In the genomic region with DNA sequence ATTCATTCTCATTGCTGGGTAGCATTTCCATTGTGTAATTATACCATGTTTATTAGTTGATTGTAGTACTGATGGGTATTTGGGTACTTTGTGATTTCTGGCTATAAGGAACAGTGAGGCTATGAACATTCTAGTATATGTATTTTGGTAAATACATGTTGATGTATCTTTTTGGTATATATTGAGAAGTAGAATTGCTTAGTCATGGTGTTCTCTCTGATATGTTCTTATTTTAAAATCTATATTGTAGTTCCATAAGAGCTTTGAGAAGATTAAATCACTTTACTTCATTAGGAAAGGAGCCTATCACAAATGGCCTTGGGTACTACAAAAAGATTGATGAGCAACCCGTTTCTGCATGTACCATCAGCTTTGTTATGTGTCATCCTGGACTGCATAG, we compare ENCODE assay signal across 22 cellular contexts. TPM values are rescaled to one million over a fixed set of nuclear protein-coding genes. Genes with fewer than 3 reads are reported as not detected.
DNase-seq lines count a peak whose midpoint lies in the region; ATAC-seq, FAIRE-seq and TF ChIP-seq lines count a peak whose summit lies in the region.
"Had no signal": no experiment of that assay in that cellular context is flagged by ENCODE, and none has a peak within 500 bp of the region (broad histone marks: within the 10 kb centered on the region; RNA-seq: fewer than 3 reads in every experiment).

No MANE protein-coding gene starts in this region.

- WGBS in IMR-90 (ENCODE audit: extremely low coverage in 2 of 2, insufficient read length in 1 of 2), 2 experiments, result no CpG with 5 or more reads among the region's 1 CpG
- 81% methylated on average over 1 of the region's 1 CpG for WGBS in K562 (ENCODE audit: insufficient coverage, low coverage, missing lambda C conversion rate)

- FAIRE-seq in D721Med (lab: Jason Lieb, UNC) (peak; percentile 35), K562 (lab: Jason Lieb, UNC) (no peak)
- FAIRE-seq: GM12891, GM18507, GM19239, H1 had no signal

- BruUV-seq in IMR-90 (replicated peaks; lab: Mats Ljungman, UMichigan), result no TSS peak
- BruUV-seq in K562 (replicated peaks; lab: Mats Ljungman, UMichigan), result no TSS peak

- H3K4ac ChIP-seq in IMR-90 (ENCODE audit: low read depth, low read length), result no peak overlapping the region

- no peak overlapping the region for H2BK5ac ChIP-seq in IMR-90 (ENCODE audit: low read depth, low read length, poor library complexity, severe bottlenecking)

- dilution Hi-C loops in IMR-90 (cut with HindIII; ENCODE audit: low sequenced_read_pairs, unreplicated experiment), result no loop called here

- no peak overlapping the region for H4K8ac ChIP-seq in IMR-90 (ENCODE audit: low read depth in 2 of 2, low read length in 2 of 2)

- H3K9me3 ChIP-seq in IMR-90 (ENCODE audit: control insufficient read depth, insufficient read depth, low read length) (no peaks in the 10 kb centered on the region), K562 (replicated peaks; ENCODE audit: control insufficient read depth, insufficient read depth, low read depth, low read length) (no peaks in the 10 kb centered on the region)
- H3K9me3 ChIP-seq: BLaER1, Caco-2 had no signal

- ATAC-seq in IMR-90 (ENCODE audit: low read depth) (no peak), K562 (no peak), GM18861 (IDR thresholded peaks at IDR 0.05; ENCODE audit: unreplicated experiment) (no peak), GM18519 (IDR thresholded peaks at IDR 0.05; ENCODE audit: low FRiP score, unreplicated experiment) (no peak)
- ATAC-seq: CD8-positive, alpha-beta T cell had no signal

- H3K4me2 ChIP-seq in IMR-90 (ENCODE audit: low read depth, low read length) (no peak overlapping the region), K562 (ENCODE audit: insufficient read depth, low read length) (no peak overlapping the region)
- H3K4me2 ChIP-seq: BLaER1 had no signal

- TF ChIP-seq POLR2A in IMR-90 (IDR thresholded peaks at IDR 0.05; ENCODE audit: low read depth, low read length) (no peak), K562 (conservative IDR thresholded peaks at IDR 0.05) (no peak)

- H3K36me3 ChIP-seq in IMR-90 (ENCODE audit: control insufficient read depth, insufficient read depth, low read length), result 0 out of 2 replicates have a peak, but pooled peaks cover 3% of the 10 kb centered on the region
- peaks cover 73% of the 10 kb centered on the region for H3K36me3 ChIP-seq in K562 (ENCODE audit: control insufficient read depth, insufficient read depth, low read length)

- TF ChIP-seq CTCF in D721Med (IDR thresholded peaks at IDR 0.05; ENCODE audit: insufficient read depth, missing control alignments), result no peak
- no peak for TF ChIP-seq CTCF in IMR-90 (conservative IDR thresholded peaks at IDR 0.05; ENCODE audit: low read depth, low read length)
- TF ChIP-seq CTCF in K562 (IDR thresholded peaks at IDR 0.05 in 2 of 3, conservative IDR thresholded peaks at IDR 0.05 in 1 of 3; ENCODE audit: insufficient read depth in 2 of 3, low read depth in 1 of 3, low read length in 3 of 3), result no peak

- no peak overlapping the region for H2BK120ac ChIP-seq in IMR-90 (ENCODE audit: low read depth, low read length)

- H3K56ac ChIP-seq in IMR-90 (ENCODE audit: extremely low read depth, insufficient read depth, low read length), result no peak overlapping the region

- CTCF ChIA-PET in IMR-90 (lab: Yijun Ruan, JAX) (no interaction called here), K562 (lab: Yijun Ruan, JAX; ENCODE audit: low intra/inter-chr PET ratio) (no interaction called here)

- H2AFZ ChIP-seq in IMR-90 (replicated peaks; ENCODE audit: low read length, poor library complexity), result no peak overlapping the region
- H2AFZ ChIP-seq in K562 (ENCODE audit: low read depth, low read length), result no peak overlapping the region

- no peak overlapping the region for H4K91ac ChIP-seq in IMR-90 (ENCODE audit: insufficient read depth, low read depth, low read length)

- no peak overlapping the region for H2AK9ac ChIP-seq in IMR-90 (replicated peaks; ENCODE audit: low read depth, low read length, poor library complexity)

- H3K9ac ChIP-seq in IMR-90 (ENCODE audit: low read depth, low read length), result no peak overlapping the region
- H3K9ac ChIP-seq in K562 (ENCODE audit: insufficient read depth in 1 of 2, low read depth in 2 of 2, low read length in 2 of 2), result no peak overlapping the region
- H3K9ac ChIP-seq: BLaER1 had no signal

- TF ChIP-seq RAD21 in IMR-90 (IDR thresholded peaks at IDR 0.05; ENCODE audit: low read length) (no peak), K562 (CRISPR knock-in tag; conservative IDR thresholded peaks at IDR 0.05 in 1 of 2, IDR thresholded peaks at IDR 0.05 in 1 of 2) (no peak)

- H4K20me1 ChIP-seq in IMR-90 (ENCODE audit: insufficient read depth, low read length) (no peaks in the 10 kb centered on the region), K562 (replicated peaks; ENCODE audit: control insufficient read depth, insufficient read depth, low read length) (no peaks in the 10 kb centered on the region)
- H4K20me1 ChIP-seq: BLaER1 had no signal

- DNase-seq in D721Med (ENCODE audit: insufficient read length, low spot score) (no peak), IMR-90 (no peak), K562 (ENCODE audit: extremely low read depth in 1 of 4, low spot score in 3 of 4) (no peak), medulla oblongata (ENCODE audit: extremely low spot score) (no peak)
- DNase-seq: Caco-2; CD4-positive, CD25-positive, alpha-beta regulatory T cell; CD8-positive, alpha-beta T cell; DMS 273 treated with DMSO at 0.1 percent for 48 hours; DMS79; EL; GDM1; H7; HCEC 1CT had no signal

- H3K14ac ChIP-seq in IMR-90 (replicated peaks; ENCODE audit: low read depth, low read length), result no peak overlapping the region

- POLR2A ChIA-PET in IMR-90 (lab: Charles Lee; ENCODE audit: unreplicated experiment) (no interaction called here), K562 (lab: Yijun Ruan, JAX) (interaction anchor here (1.4 kb wide), 1 partner anchor 11 kb away, joined by 3 read pairs; no protein-coding TSS in a partner anchor)

- no peak overlapping the region for H3K23ac ChIP-seq in IMR-90 (ENCODE audit: low read depth, low read length)

- H2BK15ac ChIP-seq in IMR-90 (ENCODE audit: low read depth, low read length), result no peak overlapping the region

- intact Hi-C loops in IMR-90 (cut with micrococcal nuclease), result no loop called here
- intact Hi-C loops in K562 (cut with micrococcal nuclease), result loop anchor here (5.0 kb wide), 1 partner anchor 1140 kb away; no protein-coding TSS in a partner anchor

- H2BK20ac ChIP-seq in IMR-90 (ENCODE audit: low read depth, low read length), result no peak overlapping the region

- H3K27ac ChIP-seq in IMR-90 (ENCODE audit: insufficient read depth, low read length) (no peak overlapping the region), K562 (ENCODE audit: extremely low read depth, low read depth, low read length) (no peak overlapping the region)
- H3K27ac ChIP-seq: BLaER1, C4-2B had no signal

- H3K4me3 ChIP-seq in IMR-90 (ENCODE audit: insufficient read depth, low read depth, low read length), result no peak overlapping the region
- H3K4me3 ChIP-seq in K562, result no peak overlapping the region
- H3K4me3 ChIP-seq: BLaER1 had no signal

- H3K79me1 ChIP-seq in IMR-90 (ENCODE audit: low read depth in 1 of 2, low read length in 2 of 2), result no peaks in the 10 kb centered on the region

- H4K5ac ChIP-seq in IMR-90 (ENCODE audit: low read depth, low read length), result no peak overlapping the region

- H3K27me3 ChIP-seq in IMR-90 (ENCODE audit: control insufficient read depth, insufficient read depth, low read length) (no peaks in the 10 kb centered on the region), K562 (ENCODE audit: control insufficient read depth in 2 of 2, insufficient read depth in 2 of 2, low read length in 2 of 2) (no peaks in the 10 kb centered on the region)
- H3K27me3 ChIP-seq: BLaER1 had no signal

- TF ChIP-seq EP300 in K562 (IDR thresholded peaks at IDR 0.05; ENCODE audit: low read length), result no peak

- H3K79me2 ChIP-seq in K562 (ENCODE audit: control insufficient read depth, insufficient read depth, low read length), result no peaks in the 10 kb centered on the region

- no peak overlapping the region for H2AK5ac ChIP-seq in IMR-90 (ENCODE audit: low read depth, low read length)

- H3K4me1 ChIP-seq in IMR-90 (ENCODE audit: control insufficient read depth, insufficient read depth, low read length), result no peaks in the 10 kb centered on the region
- H3K4me1 ChIP-seq in K562 (replicated peaks in 1 of 2; ENCODE audit: control insufficient read depth in 2 of 2, insufficient read depth in 2 of 2, low read length in 2 of 2), result no peaks in the 10 kb centered on the region
- H3K4me1 ChIP-seq: BLaER1, Caco-2 had no signal

- H3K9me1 ChIP-seq in IMR-90 (ENCODE audit: insufficient read depth, low read length), result no peaks in the 10 kb centered on the region
- no peaks in the 10 kb centered on the region for H3K9me1 ChIP-seq in K562 (ENCODE audit: control insufficient read depth, insufficient read depth, low read length)

- H3K18ac ChIP-seq in IMR-90 (ENCODE audit: low read depth, low read length), result no peak overlapping the region

- in situ Hi-C loops in IMR-90 (cut with MboI; ENCODE audit: low sequenced_read_pairs) (no loop called here), K562 (cut with MboI) (no loop called here)

RNA-seq across cellular contexts. Expression of gene MIXL1, which starts 13.4 kb away (rescaled TPM):
- total RNA-seq in IMR-90 (2012; rRNA removed) (not detected in 2 replicates), K562 (2014; rRNA removed) (not detected in 2 replicates), K562 (2014; rRNA removed; fragmentation: Illumina TruSeq; extraction: Trizol) (not detected in 2 replicates), K562 (2015; rRNA removed; fragmentation: Illumina TruSeq; extraction: Trizol) (not detected in 2 replicates), K562 (2021) (not detected in 2 replicates)
- polyA plus RNA-seq in IMR-90 (2012; rRNA removed) (not detected in 2 replicates), K562 (2011; rRNA removed) (not detected in 2 replicates), K562 (2014; fragmentation: Illumina TruSeq; extraction: Trizol) (not detected in 2 replicates), K562 (2014; fragmentation: Nextera tagmentation; extraction: Ambion mirVana) (not detected), K562 (2014; rRNA removed) (not detected in 2 replicates)
- polyA plus RNA-seq in IMR-90 (2012; cell fraction: cytosol; rRNA removed), result 0.05 TPM in 1 of 2 replicates, not detected in the other
- not detected in 2 replicates for polyA plus RNA-seq in IMR-90 (2012; cell fraction: nucleus; rRNA removed; ENCODE audit: low replicate concordance)
- 0.14 TPM in 1 of 2 replicates, not detected in the other for total RNA-seq in K562 (2011; cell fraction: chromatin; rRNA removed; ENCODE audit: low replicate concordance)
- total RNA-seq in K562 (2011; cell fraction: nucleolus; rRNA removed), result not detected in 2 replicates
- total RNA-seq in K562 (2011; cell fraction: nucleoplasm; rRNA removed), result not detected in 2 replicates
- polyA plus RNA-seq in K562 (2011; cell fraction: cytosol; rRNA removed), result not detected in 2 replicates
- polyA plus RNA-seq in K562 (2011; cell fraction: nucleus; rRNA removed), result not detected in 2 replicates
- polyA plus RNA-seq in K562 (2012), result 0.06 TPM in 1 of 2 replicates, not detected in the other
- not detected in 2 replicates for polyA minus RNA-seq in K562 (2011; rRNA and poly(A)+ RNA removed)
- polyA minus RNA-seq in K562 (2011; cell fraction: cytosol; rRNA and poly(A)+ RNA removed), result not detected in 2 replicates
- not detected in 2 replicates for polyA minus RNA-seq in K562 (2011; cell fraction: nucleus; rRNA and poly(A)+ RNA removed)
- total RNA-seq: A172; Caco-2; CD4-positive, CD25-positive, alpha-beta regulatory T cell; CD8-positive, alpha-beta T cell had no signal
- polyA plus RNA-seq: CD4-positive, CD25-positive, alpha-beta regulatory T cell had no signal

RNA-seq across cellular contexts. Expression of gene ACBD3, which starts 50.3 kb away (rescaled TPM):
- total RNA-seq in IMR-90 (2012; rRNA removed) (59.7 and 95.3 TPM in 2 replicates), K562 (2014; rRNA removed) (25.4 and 31.4 TPM in 2 replicates), K562 (2014; rRNA removed; fragmentation: Illumina TruSeq; extraction: Trizol) (31.4 and 35.5 TPM in 2 replicates), K562 (2015; rRNA removed; fragmentation: Illumina TruSeq; extraction: Trizol) (26.1 and 26.9 TPM in 2 replicates), K562 (2021) (27.6 and 30.7 TPM in 2 replicates)
- polyA plus RNA-seq in IMR-90 (2012; rRNA removed) (27.3 and 30.3 TPM in 2 replicates), K562 (2011; rRNA removed) (36.7 and 37.6 TPM in 2 replicates), K562 (2014; fragmentation: Illumina TruSeq; extraction: Trizol) (25.4 and 32.1 TPM in 2 replicates), K562 (2014; fragmentation: Nextera tagmentation; extraction: Ambion mirVana) (10 to 100 TPM; 11.1 to 14.3 TPM), K562 (2014; rRNA removed) (21.4 and 21.5 TPM in 2 replicates)
- 5.3 and 8.3 TPM in 2 replicates for polyA plus RNA-seq in IMR-90 (2012; cell fraction: cytosol; rRNA removed)
- polyA plus RNA-seq in IMR-90 (2012; cell fraction: nucleus; rRNA removed; ENCODE audit: low replicate concordance), result 4.7 and 17.6 TPM in 2 replicates
- total RNA-seq in K562 (2011; cell fraction: chromatin; rRNA removed; ENCODE audit: low replicate concordance), result 12.5 and 40.3 TPM in 2 replicates
- total RNA-seq in K562 (2011; cell fraction: nucleolus; rRNA removed), result 8.8 and 12.5 TPM in 2 replicates
- 21.6 and 27.1 TPM in 2 replicates for total RNA-seq in K562 (2011; cell fraction: nucleoplasm; rRNA removed)
- polyA plus RNA-seq in K562 (2011; cell fraction: cytosol; rRNA removed), result 10.1 and 21.5 TPM in 2 replicates
- polyA plus RNA-seq in K562 (2011; cell fraction: nucleus; rRNA removed), result 8.9 and 13.8 TPM in 2 replicates
- 22.8 and 22.9 TPM in 2 replicates for polyA plus RNA-seq in K562 (2012)
- polyA minus RNA-seq in K562 (2011; rRNA and poly(A)+ RNA removed), result 55.5 and 66.5 TPM in 2 replicates
- polyA minus RNA-seq in K562 (2011; cell fraction: cytosol; rRNA and poly(A)+ RNA removed), result 23.8 and 29.6 TPM in 2 replicates
- polyA minus RNA-seq in K562 (2011; cell fraction: nucleus; rRNA and poly(A)+ RNA removed), result 7.1 and 15.3 TPM in 2 replicates
